In the genomic region with DNA sequence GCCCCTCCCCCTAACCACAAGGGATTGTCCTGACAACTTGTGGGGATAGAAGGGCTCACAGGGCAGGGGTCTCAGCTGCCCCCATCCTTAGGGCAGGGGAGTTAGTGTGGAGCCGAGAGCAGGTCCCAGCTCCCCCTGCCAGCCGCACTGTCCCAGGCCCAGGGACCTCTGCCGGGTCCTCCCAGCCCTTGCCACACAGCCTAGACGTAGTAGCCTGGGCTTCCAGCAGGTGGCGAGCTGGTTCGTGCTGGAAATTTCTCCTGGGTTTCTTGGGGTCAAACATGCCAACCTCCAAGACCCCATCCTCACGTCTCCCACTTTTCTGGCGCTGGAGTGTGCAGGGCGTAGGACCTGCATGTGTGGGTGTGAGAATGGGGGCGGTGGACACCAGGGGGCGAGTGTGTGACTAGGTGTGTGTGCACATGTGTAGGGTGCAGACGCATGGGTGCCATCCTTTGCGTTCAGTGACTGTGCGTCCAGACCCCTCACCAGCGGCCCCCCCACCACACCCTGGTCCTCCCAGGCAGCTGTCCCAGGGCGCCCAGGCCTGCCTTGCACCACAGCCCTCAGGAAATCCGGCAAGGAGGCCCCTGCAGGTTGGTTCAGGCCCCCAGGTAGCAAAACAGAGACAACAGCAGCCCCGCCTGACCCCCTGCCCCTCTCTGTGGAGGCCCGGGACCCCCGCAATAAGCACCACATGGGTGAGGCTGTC, we compare ENCODE assay signal across 8 cellular contexts. TPM values are rescaled to one million over a fixed set of nuclear protein-coding genes. Genes with fewer than 3 reads are reported as not detected.
DNase-seq lines count a peak whose midpoint lies in the region; ATAC-seq and TF ChIP-seq lines count a peak whose summit lies in the region.

No MANE protein-coding gene starts in this region.

- intact Hi-C loops in activated CD4-positive, alpha-beta T cell treated with anti-CD3 and anti-CD28 coated beads for 36 hours (cut with DNase I, micrococcal nuclease): no loop called here

- H3K27me3 ChIP-seq in SJCRH30: no peaks in the 10 kb centered on the region
- H3K27me3 ChIP-seq in brain microvascular endothelial cell (replicated peaks): no peaks in the 10 kb centered on the region
- no peaks in the 10 kb centered on the region for H3K27me3 ChIP-seq in upper lobe of left lung

- POLR2A ChIA-PET in activated CD4-positive, alpha-beta T cell treated with anti-CD3 and anti-CD28 coated beads for 36 hours (lab: Charles Lee): interaction anchor here (0.6 kb wide), 1 partner anchor 40 kb away, joined by 3 read pairs; no protein-coding TSS in a partner anchor

- WGBS in upper lobe of left lung, 2 donors: 75 to 91% methylated on average over 6 to 8 of the region's 20 CpGs

- peaks cover 5% of the 10 kb centered on the region for H3K36me3 Mint-ChIP-seq in activated CD4-positive, alpha-beta T cell treated with anti-CD3 and anti-CD28 coated beads for 36 hours (ENCODE audit: low read depth)

- no peak overlapping the region for H3K27ac Mint-ChIP-seq in activated CD4-positive, alpha-beta T cell treated with anti-CD3 and anti-CD28 coated beads for 36 hours

- peak; percentile 69 for ATAC-seq in activated CD4-positive, alpha-beta T cell treated with anti-CD3 and anti-CD28 coated beads for 36 hours
- ATAC-seq in upper lobe of left lung (ENCODE audit: low FRiP score in 2 of 2) (peak; percentile 46 to 51), GM19455 (IDR thresholded peaks at IDR 0.05; ENCODE audit: unreplicated experiment) (no peak)

- TF ChIP-seq CTCF in brain microvascular endothelial cell (IDR thresholded peaks at IDR 0.05; ENCODE audit: low read depth, low read length, missing control alignments) (peak; percentile 93), upper lobe of left lung (IDR thresholded peaks at IDR 0.05) (peak; percentile 35 to 65 (median 56))

- H3K4me3 ChIP-seq in SJCRH30 (no peak overlapping the region), brain microvascular endothelial cell (ENCODE audit: low read depth, low read length) (no peak overlapping the region), upper lobe of left lung (no peak overlapping the region)

- no peaks in the 10 kb centered on the region for H3K4me1 ChIP-seq in SJCRH30
- peaks cover 0 to 3% (median 1%) of the 10 kb centered on the region in 4 donors for H3K4me1 ChIP-seq in upper lobe of left lung

- no peak overlapping the region for H3K4me3 Mint-ChIP-seq in activated CD4-positive, alpha-beta T cell treated with anti-CD3 and anti-CD28 coated beads for 36 hours

- H3K27me3 Mint-ChIP-seq in activated CD4-positive, alpha-beta T cell treated with anti-CD3 and anti-CD28 coated beads for 36 hours: no peaks in the 10 kb centered on the region

- TF ChIP-seq POLR2A in upper lobe of left lung (IDR thresholded peaks at IDR 0.05): no peak

- TF ChIP-seq EP300 in upper lobe of left lung (IDR thresholded peaks at IDR 0.05): no peak

- H3K9me3 ChIP-seq in SJCRH30 (replicated peaks): no peaks in the 10 kb centered on the region
- no peaks in the 10 kb centered on the region for H3K9me3 ChIP-seq in upper lobe of left lung

- in situ Hi-C loops in brain microvascular endothelial cell (cut with HindIII; ENCODE audit: low pct_ligation_motif_present, low sequenced_read_pairs): no loop called here

- no peaks in the 10 kb centered on the region for H3K9me3 Mint-ChIP-seq in activated CD4-positive, alpha-beta T cell treated with anti-CD3 and anti-CD28 coated beads for 36 hours (ENCODE audit: low read depth)

- H3K36me3 ChIP-seq in SJCRH30: no peaks in the 10 kb centered on the region
- H3K36me3 ChIP-seq in brain microvascular endothelial cell (replicated peaks): no peaks in the 10 kb centered on the region
- no peaks in the 10 kb centered on the region for H3K36me3 ChIP-seq in upper lobe of left lung

- H3K4me1 Mint-ChIP-seq in activated CD4-positive, alpha-beta T cell treated with anti-CD3 and anti-CD28 coated beads for 36 hours: peaks cover 7% of the 10 kb centered on the region

- peak; percentile 73 for DNase-seq in activated CD4-positive, alpha-beta T cell treated with anti-CD3 and anti-CD28 coated beads for 36 hours
- DNase-seq in activated CD4-positive, alpha-beta T cell treated with anti-CD3 and anti-CD28 coated beads for 1 hour: no peak
- peak; percentile 14 to 38 for DNase-seq in SJCRH30
- DNase-seq in brain microvascular endothelial cell: peak; percentile 14
- peak; percentile 23 to 44 for DNase-seq in lung microvascular endothelial cell (ENCODE audit: low read depth in 2 of 2)
- no peak for DNase-seq in upper lobe of left lung
- no peak for DNase-seq in GDM1 (lab: John Stamatoyannopoulos, UW)

- H3K27ac ChIP-seq in SJCRH30 (no peak overlapping the region), brain microvascular endothelial cell (no peak overlapping the region), upper lobe of left lung (no peak overlapping the region)

- CTCF ChIA-PET in activated CD4-positive, alpha-beta T cell treated with anti-CD3 and anti-CD28 coated beads for 36 hours (lab: Charles Lee): interaction anchor here (0.6 to 1.4 kb wide), 7 partner anchors 9 to 45 kb away, joined by 3 to 7 read pairs (median 4); no protein-coding TSS in a partner anchor

RNA-seq across cellular contexts. Expression of gene SBK1, which starts 29.5 kb away (rescaled TPM):
- total RNA-seq in activated CD4-positive, alpha-beta T cell treated with anti-CD3 and anti-CD28 coated beads for 36 hours: 1 to 10 TPM; 6.5 to 6.6 TPM
- 0.53 and 0.59 TPM in 2 replicates for total RNA-seq in SJCRH30 (2014; rRNA removed; shearing (Covaris generic))
- total RNA-seq in lung microvascular endothelial cell (under 0.01 TPM in 1 of 2 replicates, not detected in the other), upper lobe of left lung (1 to 10 TPM; 1.1 to 4.2 (median 2.1) TPM)

RNA-seq across cellular contexts. Expression of gene NPIPB6, which starts 41.5 kb away (rescaled TPM):
- 1 to 10 TPM; 1.7 to 1.8 TPM for total RNA-seq in activated CD4-positive, alpha-beta T cell treated with anti-CD3 and anti-CD28 coated beads for 36 hours
- 0.20 and 1.2 TPM in 2 replicates for total RNA-seq in SJCRH30 (2014; rRNA removed; shearing (Covaris generic))
- not detected in 2 replicates for total RNA-seq in lung microvascular endothelial cell
- total RNA-seq in upper lobe of left lung: 1 to 10 TPM in 2 of 6 donors, not detected in 4; 1.6 to 3.3 TPM

Comparison
In these comparisons a context has a peak if more than half of its experiments do, and no peak if none do; other contexts are left out.
1. DNase-seq: peak in activated CD4-positive, alpha-beta T cell treated with anti-CD3 and anti-CD28 coated beads for 36 hours (single experiment), SJCRH30 (2 of 2), brain microvascular endothelial cell (single experiment) and lung microvascular endothelial cell (2 of 2); none in activated CD4-positive, alpha-beta T cell treated with anti-CD3 and anti-CD28 coated beads for 1 hour (single experiment), upper lobe of left lung (0 of 2) and GDM1 (single experiment).